21 cellular contexts compared by ENCODE assay signal in genomic region chr2:29250977-29251376, GRCh38.
"Had no signal": no experiment of that assay in that cellular context is flagged by ENCODE, and none has a peak within 500 bp of the region (broad histone marks: within the 10 kb centered on the region; RNA-seq: fewer than 3 reads in every experiment).

No MANE protein-coding gene starts in this region.

- H3K9me3 ChIP-seq: esophagus squamous epithelium, gastrocnemius medialis, heart right ventricle, left lung, lower lobe of right lung had no signal

- H3K36me3 ChIP-seq: esophagus squamous epithelium, gastrocnemius medialis, heart right ventricle, left lung, lower lobe of right lung had no signal

- H3K4me3 ChIP-seq: esophagus squamous epithelium, gastrocnemius medialis, heart right ventricle, left lung, lower lobe of right lung had no signal

- H3K27me3 ChIP-seq: esophagus squamous epithelium, gastrocnemius medialis, left lung had no signal

- H3K4me1 ChIP-seq: esophagus squamous epithelium, gastrocnemius medialis, heart right ventricle, left lung, lower lobe of right lung had no signal

- H3K4me3 Mint-ChIP-seq: dendritic cell treated with granulocyte-macrophage colony-stimulating factor and Interleukin-4, amounts not matched to agents 40 ng/mL and 50 ng/mL, for 4 days; effector memory CD8-positive, alpha-beta T cell; endodermal cell had no signal

- DNase-seq: cortex of kidney; effector CD8-positive, alpha-beta T cell; effector memory CD8-positive, alpha-beta T cell; endodermal cell; erythroblast; esophagus squamous epithelium; foreskin fibroblast; foreskin melanocyte; gastrocnemius medialis; glutamatergic neuron; head of caudate nucleus; heart right ventricle; hippocampal formation; left cardiac atrium; left lung; lower lobe of right lung; mesenchymal stem cell; midbrain had no signal

- H3K9me3 Mint-ChIP-seq: dendritic cell treated with granulocyte-macrophage colony-stimulating factor and Interleukin-4, amounts not matched to agents 40 ng/mL and 50 ng/mL, for 4 days; effector memory CD8-positive, alpha-beta T cell; endodermal cell had no signal

- ATAC-seq: effector memory CD8-positive, alpha-beta T cell; esophagus mucosa; gastrocnemius medialis; heart right ventricle; left cardiac atrium; left lung; lower lobe of right lung had no signal

- H3K27ac ChIP-seq: epithelial cell of prostate, esophagus squamous epithelium, gastrocnemius medialis, heart right ventricle, left lung, lower lobe of right lung had no signal

- H3K27ac Mint-ChIP-seq: dendritic cell treated with granulocyte-macrophage colony-stimulating factor and Interleukin-4, amounts not matched to agents 40 ng/mL and 50 ng/mL, for 4 days; effector memory CD8-positive, alpha-beta T cell; endodermal cell had no signal

- H3K27me3 Mint-ChIP-seq: dendritic cell treated with granulocyte-macrophage colony-stimulating factor and Interleukin-4, amounts not matched to agents 40 ng/mL and 50 ng/mL, for 4 days had no signal
